Comparison of ENCODE assay signal across 28 cellular contexts in the genomic region with DNA sequence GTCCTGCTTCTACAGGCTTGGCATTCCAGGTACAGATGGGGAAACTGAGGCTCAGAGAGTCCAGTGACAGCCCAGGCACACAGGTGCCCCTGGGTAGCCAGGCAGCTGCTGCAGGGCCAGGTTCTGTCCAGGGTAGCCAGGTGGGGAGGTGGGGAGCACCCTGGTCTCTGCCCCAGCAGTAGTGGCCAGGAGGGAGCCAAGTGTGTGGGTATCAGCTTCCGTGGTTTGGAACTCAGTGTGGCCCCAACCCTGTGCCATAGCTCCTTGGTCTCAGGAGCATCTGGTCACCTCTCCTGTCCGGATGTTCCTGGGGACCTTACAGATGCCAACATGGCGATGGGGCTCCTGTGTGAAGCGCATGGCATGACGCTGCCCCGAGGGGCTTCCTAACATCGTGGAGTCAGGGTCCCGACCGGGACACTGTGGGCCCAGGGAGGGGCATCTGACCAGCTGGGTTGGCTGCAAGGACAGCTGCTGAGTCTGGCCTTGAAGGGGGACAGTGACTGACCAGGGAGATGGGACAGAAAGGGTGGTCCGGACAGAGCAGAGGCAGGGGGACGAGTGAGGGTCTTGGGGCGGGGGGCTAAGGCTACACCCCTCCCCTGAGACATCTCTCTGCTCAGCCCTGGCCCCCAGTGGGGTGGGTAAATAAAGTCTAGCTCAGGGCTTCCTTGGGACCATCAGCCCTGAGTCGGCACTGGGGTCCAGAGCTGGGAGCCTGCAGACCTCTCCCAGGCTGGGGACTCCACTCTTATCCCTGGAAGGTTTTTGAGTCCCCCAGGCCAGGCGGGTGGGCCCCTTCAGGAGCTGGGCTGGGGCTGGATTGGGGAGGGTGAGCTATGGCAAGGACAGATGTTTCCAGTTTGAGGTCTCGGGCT.
DNase-seq lines count a peak whose midpoint lies in the region; ATAC-seq and TF ChIP-seq lines count a peak whose summit lies in the region.
"Had no signal": no experiment of that assay in that cellular context is flagged by ENCODE, and none has a peak within 500 bp of the region (broad histone marks: within the 10 kb centered on the region; RNA-seq: fewer than 3 reads in every experiment).

No MANE protein-coding gene starts in this region.

- H3K23ac ChIP-seq in neuronal stem cell (ENCODE audit: low read depth, low read length, poor library complexity): no peak overlapping the region

- no peak overlapping the region for H4K8ac ChIP-seq in neuronal stem cell (ENCODE audit: low read depth, low read length)

- H3K9ac ChIP-seq in DND-41 (ENCODE audit: low read depth, low read length) (no peak overlapping the region), neuronal stem cell (ENCODE audit: low read depth, low read length, poor library complexity) (no peak overlapping the region)

- no peak overlapping the region for H2BK120ac ChIP-seq in neuronal stem cell (ENCODE audit: low read depth, low read length)

- DNase-seq in activated CD4-positive, alpha-beta memory T cell treated with anti-CD3 and anti-CD28 coated beads, Interleukin-2, amount 10 ng/mL, durations not matched to agents 7 days and 5 days: peak; percentile 12
- no peak for DNase-seq in activated CD4-positive, alpha-beta memory T cell treated with anti-CD3 and anti-CD28 coated beads for 36 hours
- DNase-seq in DND-41 (no peak), coronary artery (ENCODE audit: low spot score) (peak; percentile 68), neuronal stem cell (ENCODE audit: low spot score) (no peak), lower lobe of right lung (no peak), UCSD-AML1 (lab: John Stamatoyannopoulos, UW; ENCODE audit: unreplicated experiment) (no peak)
- DNase-seq: activated CD4-positive, alpha-beta T cell treated with anti-CD3 and anti-CD28 coated beads for 48 hours; activated naive CD4-positive, alpha-beta T cell treated with anti-CD3 and anti-CD28 coated beads, Interleukin-2, amount 50 U/mL, for 16 hours; amygdala; CD8-positive, alpha-beta memory T cell; gastrocnemius medialis; HCEC 1CT; Kasumi-1; left cardiac atrium; mesendoderm; MV-4-11; NCI-H1436 treated with DMSO at 0.1 percent for 48 hours; NCI-H2081 treated with DMSO at 0.1 percent for 48 hours; NCI-H2227 treated with DMSO at 0.1 percent for 48 hours; NCI-H526; NK-92 treated with Interleukin-12 subunit alpha and Interleukin-12 subunit beta, amount 100 ng/mL, for 24 hours; SHP77; stimulated activated naive CD4-positive, alpha-beta T cell treated with Interleukin-2 at 50 U/mL for 16 hours; T-helper 2 cell had no signal

- H3K4me3 ChIP-seq in DND-41 (ENCODE audit: low read depth in 1 of 2, low read length in 2 of 2) (no peak overlapping the region), coronary artery (no peak overlapping the region), neuronal stem cell (ENCODE audit: low read length in 2 of 2) (no peak overlapping the region), lower lobe of right lung (no peak overlapping the region)
- H3K4me3 ChIP-seq: gastrocnemius medialis, smooth muscle cell had no signal

- H2AFZ ChIP-seq in DND-41 (ENCODE audit: low read depth, low read length): no peak overlapping the region
- no peak overlapping the region for H2AFZ ChIP-seq in neuronal stem cell (ENCODE audit: low read length)

- POLR2A ChIA-PET in activated CD4-positive, alpha-beta memory T cell treated with anti-CD3 and anti-CD28 coated beads, Interleukin-2, amount 10 ng/mL, durations not matched to agents 7 days and 5 days (lab: Charles Lee): no interaction called here
- POLR2A ChIA-PET in activated CD4-positive, alpha-beta memory T cell treated with anti-CD3 and anti-CD28 coated beads for 36 hours (lab: Charles Lee): no interaction called here

- H3K4me2 ChIP-seq in DND-41 (ENCODE audit: insufficient read depth, low read length) (no peak overlapping the region), neuronal stem cell (ENCODE audit: insufficient read depth, low read length, poor library complexity, severe bottlenecking) (no peak overlapping the region)
- H3K4me2 ChIP-seq: smooth muscle cell had no signal

- H4K91ac ChIP-seq in neuronal stem cell (ENCODE audit: low read depth, low read length, poor library complexity): no peak overlapping the region

- no peaks in the 10 kb centered on the region for H3K79me2 ChIP-seq in DND-41 (ENCODE audit: insufficient read depth, low read length)

- H3K14ac ChIP-seq in neuronal stem cell (ENCODE audit: low read length): no peak overlapping the region

- peak overlapping the region; percentile 53 for H2AK5ac ChIP-seq in neuronal stem cell (ENCODE audit: low read depth, low read length)

- intact Hi-C loops in activated CD4-positive, alpha-beta memory T cell treated with anti-CD3 and anti-CD28 coated beads for 36 hours (cut with micrococcal nuclease): no loop called here
- intact Hi-C loops in lower lobe of right lung (cut with DNase I): no loop called here

- peaks cover 24% of the 10 kb centered on the region for H3K4me1 Mint-ChIP-seq in activated CD4-positive, alpha-beta memory T cell treated with anti-CD3 and anti-CD28 coated beads, Interleukin-2, amount 10 ng/mL, durations not matched to agents 7 days and 5 days
- H3K4me1 Mint-ChIP-seq in activated CD4-positive, alpha-beta memory T cell treated with anti-CD3 and anti-CD28 coated beads for 36 hours (ENCODE audit: low read depth): peaks cover 8% of the 10 kb centered on the region

- no peaks in the 10 kb centered on the region for H3K36me3 Mint-ChIP-seq in activated CD4-positive, alpha-beta memory T cell treated with anti-CD3 and anti-CD28 coated beads, Interleukin-2, amount 10 ng/mL, durations not matched to agents 7 days and 5 days (ENCODE audit: low read depth)
- no peaks in the 10 kb centered on the region for H3K36me3 Mint-ChIP-seq in activated CD4-positive, alpha-beta memory T cell treated with anti-CD3 and anti-CD28 coated beads for 36 hours
- H3K36me3 Mint-ChIP-seq: CD8-positive, alpha-beta memory T cell had no signal

- H3K4me1 ChIP-seq in DND-41 (ENCODE audit: insufficient read depth, low read length): peaks cover 63% of the 10 kb centered on the region
- peaks cover 0 to 2% of the 10 kb centered on the region in 2 donors for H3K4me1 ChIP-seq in neuronal stem cell (ENCODE audit: control insufficient read depth in 2 of 2, insufficient read depth in 1 of 2, low read depth in 1 of 2, low read length in 2 of 2)
- no peaks in the 10 kb centered on the region for H3K4me1 ChIP-seq in lower lobe of right lung
- H3K4me1 ChIP-seq: gastrocnemius medialis had no signal

- H3K4me3 Mint-ChIP-seq in activated CD4-positive, alpha-beta memory T cell treated with anti-CD3 and anti-CD28 coated beads, Interleukin-2, amount 10 ng/mL, durations not matched to agents 7 days and 5 days: no peak overlapping the region
- no peak overlapping the region for H3K4me3 Mint-ChIP-seq in activated CD4-positive, alpha-beta memory T cell treated with anti-CD3 and anti-CD28 coated beads for 36 hours
- H3K4me3 Mint-ChIP-seq: CD8-positive, alpha-beta memory T cell had no signal

- no peak for ATAC-seq in DND-41 (ENCODE audit: insufficient read depth, low read depth)
- no peak for ATAC-seq in HG03520 (IDR thresholded peaks at IDR 0.05; ENCODE audit: unreplicated experiment)
- ATAC-seq in lower lobe of right lung: no peak
- ATAC-seq: gastrocnemius medialis, left cardiac atrium, right cardiac atrium had no signal

- H4K20me1 ChIP-seq in DND-41 (ENCODE audit: insufficient read depth, low read length): no peaks in the 10 kb centered on the region

- H2BK12ac ChIP-seq in neuronal stem cell (ENCODE audit: low read length): no peak overlapping the region

- H3K9me3 ChIP-seq in DND-41 (ENCODE audit: insufficient read depth, low read length, severe bottlenecking) (no peaks in the 10 kb centered on the region), neuronal stem cell (replicated peaks in 1 of 2; ENCODE audit: control insufficient read depth in 2 of 2, insufficient read depth in 1 of 2, low read depth in 1 of 2, low read length in 2 of 2) (peaks cover 0 to 4% of the 10 kb centered on the region in 2 donors), lower lobe of right lung (no peaks in the 10 kb centered on the region)
- H3K9me3 ChIP-seq: gastrocnemius medialis had no signal

- no peak overlapping the region for H2BK5ac ChIP-seq in neuronal stem cell (ENCODE audit: low read length)

- no peak overlapping the region for H3K27ac Mint-ChIP-seq in activated CD4-positive, alpha-beta memory T cell treated with anti-CD3 and anti-CD28 coated beads, Interleukin-2, amount 10 ng/mL, durations not matched to agents 7 days and 5 days
- H3K27ac Mint-ChIP-seq in activated CD4-positive, alpha-beta memory T cell treated with anti-CD3 and anti-CD28 coated beads for 36 hours: no peak overlapping the region

- H3K9me3 Mint-ChIP-seq in activated CD4-positive, alpha-beta memory T cell treated with anti-CD3 and anti-CD28 coated beads, Interleukin-2, amount 10 ng/mL, durations not matched to agents 7 days and 5 days: no peaks in the 10 kb centered on the region
- H3K9me3 Mint-ChIP-seq in activated CD4-positive, alpha-beta memory T cell treated with anti-CD3 and anti-CD28 coated beads for 36 hours: no peaks in the 10 kb centered on the region
- H3K9me3 Mint-ChIP-seq: CD8-positive, alpha-beta memory T cell had no signal

- H3K79me1 ChIP-seq in neuronal stem cell (ENCODE audit: low read depth, low read length): no peaks in the 10 kb centered on the region

- CTCF ChIA-PET in activated CD4-positive, alpha-beta memory T cell treated with anti-CD3 and anti-CD28 coated beads, Interleukin-2, amount 10 ng/mL, durations not matched to agents 7 days and 5 days (lab: Charles Lee): interaction anchor here (1.7 kb wide), 1 partner anchor 212 kb away, joined by 5 read pairs; no protein-coding TSS in a partner anchor
- CTCF ChIA-PET in activated CD4-positive, alpha-beta memory T cell treated with anti-CD3 and anti-CD28 coated beads for 36 hours (lab: Charles Lee): no interaction called here

- no peaks in the 10 kb centered on the region for H3K27me3 ChIP-seq in DND-41 (ENCODE audit: insufficient read depth, low read length, poor library complexity)
- no peaks in the 10 kb centered on the region for H3K27me3 ChIP-seq in neuronal stem cell (ENCODE audit: control insufficient read depth in 3 of 3, insufficient read depth in 3 of 3, low read depth in 1 of 3, low read length in 3 of 3)
- H3K27me3 ChIP-seq in lower lobe of right lung (ENCODE audit: low read depth): no peaks in the 10 kb centered on the region
- H3K27me3 ChIP-seq: gastrocnemius medialis had no signal

- no peak overlapping the region for H2BK15ac ChIP-seq in neuronal stem cell (ENCODE audit: low read length)

- H3K27me3 Mint-ChIP-seq in activated CD4-positive, alpha-beta memory T cell treated with anti-CD3 and anti-CD28 coated beads, Interleukin-2, amount 10 ng/mL, durations not matched to agents 7 days and 5 days: peaks cover 6% of the 10 kb centered on the region
- peaks cover 3% of the 10 kb centered on the region for H3K27me3 Mint-ChIP-seq in activated CD4-positive, alpha-beta memory T cell treated with anti-CD3 and anti-CD28 coated beads for 36 hours

- TF ChIP-seq CTCF in DND-41 (IDR thresholded peaks at IDR 0.05; ENCODE audit: borderline replicate concordance, extremely low read depth, low read length, poor library complexity, severe bottlenecking) (no peak), coronary artery (IDR thresholded peaks at IDR 0.05) (no peak), lower lobe of right lung (IDR thresholded peaks at IDR 0.05) (no peak)

- peak overlapping the region; percentile 44 for H3K18ac ChIP-seq in neuronal stem cell (ENCODE audit: low read length)

- H3K36me3 ChIP-seq in DND-41 (ENCODE audit: insufficient read depth, low read length) (no peaks in the 10 kb centered on the region), neuronal stem cell (replicated peaks in 1 of 2; ENCODE audit: control insufficient read depth in 2 of 2, insufficient read depth in 2 of 2, low read length in 2 of 2) (no peaks in the 10 kb centered on the region), lower lobe of right lung (no peaks in the 10 kb centered on the region)
- H3K36me3 ChIP-seq: gastrocnemius medialis had no signal

- peak overlapping the region; percentile 98 for H3K27ac ChIP-seq in DND-41 (ENCODE audit: low read length)
- H3K27ac ChIP-seq in coronary artery: no peak overlapping the region
- H3K27ac ChIP-seq in neuronal stem cell (replicated peaks; ENCODE audit: low read length): no peak overlapping the region
- no peak overlapping the region for H3K27ac ChIP-seq in lower lobe of right lung
- H3K27ac ChIP-seq: gastrocnemius medialis had no signal

- WGBS in neuronal stem cell (ENCODE audit: extremely low coverage in 2 of 2, insufficient read length in 2 of 2, insufficient replicate concordance in 1 of 2), 2 donors: no CpG with 5 or more reads among the region's 15 CpGs

- H3K4ac ChIP-seq in neuronal stem cell (ENCODE audit: low read length): no peak overlapping the region

Comparison
In these comparisons a context has a peak if more than half of its experiments do, and no peak if none do; other contexts are left out.
1. DNase-seq: peak in activated CD4-positive, alpha-beta memory T cell treated with anti-CD3 and anti-CD28 coated beads, Interleukin-2, amount 10 ng/mL, durations not matched to agents 7 days and 5 days (single experiment) and coronary artery (single experiment); none in activated CD4-positive, alpha-beta memory T cell treated with anti-CD3 and anti-CD28 coated beads for 36 hours (single experiment), DND-41 (single experiment), neuronal stem cell (single experiment), lower lobe of right lung (single experiment) and UCSD-AML1 (single experiment).